ENCODE assay signal across 13 cellular contexts in the genomic region with DNA sequence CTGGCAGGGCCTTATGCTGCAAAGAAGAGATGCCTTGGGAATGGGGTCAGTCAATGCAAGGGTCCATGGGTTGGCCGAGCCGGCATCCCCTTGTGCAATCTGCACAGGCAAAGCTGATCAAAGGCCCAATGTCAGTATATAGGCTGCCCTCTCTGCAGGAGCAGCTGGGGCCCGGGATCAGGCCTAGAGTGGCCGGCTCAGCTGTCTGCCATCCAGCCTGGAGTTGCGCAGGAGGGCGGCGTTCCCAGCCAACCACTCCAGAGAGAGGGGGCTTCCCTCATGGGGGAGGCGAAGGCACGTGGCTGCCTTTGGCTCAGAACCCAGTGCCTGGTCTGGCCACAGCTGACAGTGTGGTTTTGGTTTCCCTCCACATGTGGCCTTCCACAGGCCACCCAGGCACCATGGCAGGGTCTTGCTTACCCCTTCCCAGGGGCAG. TPM values are rescaled to one million over a fixed set of nuclear protein-coding genes. Genes with fewer than 3 reads are reported as not detected.
DNase-seq lines count a peak whose midpoint lies in the region; TF ChIP-seq lines count a peak whose summit lies in the region.
"Had no signal": no experiment of that assay in that cellular context is flagged by ENCODE, and none has a peak within 500 bp of the region (broad histone marks: within the 10 kb centered on the region; RNA-seq: fewer than 3 reads in every experiment).

No MANE protein-coding gene starts in this region.

- peaks cover 23% of the 10 kb centered on the region for H3K4me1 ChIP-seq in MM.1S (ENCODE audit: low read length)
- H3K4me1 ChIP-seq in spleen: peaks cover 54 to 100% (median 89%) of the 10 kb centered on the region in 6 donors
- H3K4me1 ChIP-seq: pancreas had no signal

- H3K4me2 ChIP-seq in MM.1S (ENCODE audit: low read depth, low read length): peak overlapping the region; percentile 97

- H4K20me1 ChIP-seq in MM.1S (ENCODE audit: insufficient read depth, low read length): no peaks in the 10 kb centered on the region

- TF ChIP-seq CTCF in GM06990 (IDR thresholded peaks at IDR 0.05; ENCODE audit: insufficient read depth, low read length, poor library complexity, severe bottlenecking): no peak
- no peak for TF ChIP-seq CTCF in MM.1S (IDR thresholded peaks at IDR 0.05; ENCODE audit: low read length)
- no peak for TF ChIP-seq CTCF in coronary artery (IDR thresholded peaks at IDR 0.05)
- TF ChIP-seq CTCF in spleen (IDR thresholded peaks at IDR 0.05 in 8 of 11, conservative IDR thresholded peaks at IDR 0.05 in 3 of 11): no peak

- intact Hi-C loops in spleen (cut with DNase I; ENCODE audit: low total_unique reads): loop anchor here (10.0 kb wide), 1 partner anchor 61 kb away; no protein-coding TSS in a partner anchor

- H3K9me2 ChIP-seq in MM.1S (replicated peaks; ENCODE audit: insufficient read depth, low read length): no peaks in the 10 kb centered on the region

- DNase-seq in GM06990 (ENCODE audit: extremely low read depth, insufficient read length): no peak
- DNase-seq in MM.1S: no peak
- DNase-seq in coronary artery (ENCODE audit: low spot score): peak; percentile 69
- peak; percentile 84 for DNase-seq in spleen
- no peak for DNase-seq in NCI-H2029 (lab: John Stamatoyannopoulos, UW)
- no peak for DNase-seq in dermis blood vessel endothelial cell
- no peak for DNase-seq in stimulated activated CD4-positive, alpha-beta T cell treated with anti-CD3 and anti-CD28 coated beads, Interleukin-1b, Interleukin-23, amount 100 ng/mL, for 48 hours
- DNase-seq: activated CD4-positive, alpha-beta T cell treated with anti-CD3 and anti-CD28 coated beads, Interleukin-2, amount 50 U/mL, for 48 hours; glutamatergic neuron; KG1; NK-92 treated with Interleukin-12 subunit alpha and Interleukin-12 subunit beta, amount 100 ng/mL, for 24 hours; SW 1271 had no signal

- peak in 1 of 3 donors; percentile 7 for TF ChIP-seq POLR2A in spleen (IDR thresholded peaks at IDR 0.05)

- H3K9me3 ChIP-seq in MM.1S (replicated peaks; ENCODE audit: insufficient read depth, low read length): no peaks in the 10 kb centered on the region
- H3K9me3 ChIP-seq in spleen: no peaks in the 10 kb centered on the region
- H3K9me3 ChIP-seq: pancreas had no signal

- peak overlapping the region; percentile 47; the same call in 1 of the 2 replicates for H3K27ac ChIP-seq in MM.1S (ENCODE audit: low read length)
- peak overlapping the region in 1 of 2 donors; percentile 54 for H3K27ac ChIP-seq in coronary artery
- peak overlapping the region; percentile 30 to 97 (median 94) for H3K27ac ChIP-seq in spleen
- H3K27ac ChIP-seq: pancreas had no signal

- WGBS in spleen, 5 donors: 36 to 60% (median 38%) methylated on average over 7 to 9 of the region's 9 CpGs

- H3K27me3 ChIP-seq in GM06990 (replicated peaks; ENCODE audit: control insufficient read depth, insufficient read depth, low read length): no peaks in the 10 kb centered on the region
- no peaks in the 10 kb centered on the region for H3K27me3 ChIP-seq in MM.1S (replicated peaks; ENCODE audit: insufficient read depth, low read length)
- no peaks in the 10 kb centered on the region for H3K27me3 ChIP-seq in spleen (replicated peaks in 1 of 7)
- H3K27me3 ChIP-seq: pancreas had no signal

- H3K9ac ChIP-seq in MM.1S (ENCODE audit: low read length): no peak overlapping the region; the same call in 1 of the 2 replicates

- H3K4me3 ChIP-seq in GM06990 (replicated peaks; ENCODE audit: low read depth, low read length): peak overlapping the region; percentile 99
- no peak overlapping the region for H3K4me3 ChIP-seq in MM.1S (ENCODE audit: low read length)
- H3K4me3 ChIP-seq in coronary artery: no peak overlapping the region
- peak overlapping the region in 7 of 8 donors; percentile 64 to 98 (median 85) for H3K4me3 ChIP-seq in spleen
- H3K4me3 ChIP-seq: pancreas had no signal

- H2AFZ ChIP-seq in MM.1S (ENCODE audit: low read length): no peak overlapping the region

- H3F3A ChIP-seq in MM.1S (ENCODE audit: insufficient read depth, low read length): peaks cover 10% of the 10 kb centered on the region; the same call in 1 of the 2 replicates

- peaks cover 28% of the 10 kb centered on the region for H3K36me3 ChIP-seq in GM06990 (ENCODE audit: control insufficient read depth, insufficient read depth, low read length)
- peaks cover 3% of the 10 kb centered on the region for H3K36me3 ChIP-seq in MM.1S (replicated peaks; ENCODE audit: insufficient read depth, low read length)
- peaks cover 0 to 73% (median 21%) of the 10 kb centered on the region in 6 donors for H3K36me3 ChIP-seq in spleen
- H3K36me3 ChIP-seq: pancreas had no signal

- H3K79me2 ChIP-seq in MM.1S (ENCODE audit: low read length): peaks cover 75% of the 10 kb centered on the region

RNA-seq across cellular contexts. Expression of gene INPP5D, which starts 3.9 kb away (rescaled TPM):
- 100 to 1,000 TPM; 172 to 246 (median 186) TPM for total RNA-seq in spleen
- polyA plus RNA-seq in spleen: 10 to 100 TPM; 71.1 to 97.8 (median 97.4) TPM
- 45.3 and 45.7 TPM in 2 replicates for total RNA-seq in dermis blood vessel endothelial cell

RNA-seq across cellular contexts. Expression of gene NEU2, which starts 31.5 kb away (rescaled TPM):
- not detected for total RNA-seq in spleen
- not detected for polyA plus RNA-seq in spleen
- not detected in 2 replicates for total RNA-seq in dermis blood vessel endothelial cell
- total RNA-seq: pancreas had no signal
- polyA plus RNA-seq: pancreas had no signal

RNA-seq across cellular contexts. Expression of gene NGEF, which starts 50.9 kb away (rescaled TPM):
- total RNA-seq in spleen (under 1 TPM in 3 of 7 donors, not detected in 4; 0.23 to 0.79 (median 0.43) TPM), dermis blood vessel endothelial cell (0.17 and 0.33 TPM in 2 replicates)
- polyA plus RNA-seq in spleen: under 1 TPM in 2 of 3 donors, not detected in 1; 0.26 to 0.45 TPM

Comparison
In these comparisons a context has a peak if more than half of its experiments do, and no peak if none do; other contexts are left out.
1. DNase-seq: peak in coronary artery (single experiment) and spleen (single experiment); none in GM06990 (single experiment), MM.1S (single experiment), NCI-H2029 (single experiment), dermis blood vessel endothelial cell (single experiment) and stimulated activated CD4-positive, alpha-beta T cell treated with anti-CD3 and anti-CD28 coated beads, Interleukin-1b, Interleukin-23, amount 100 ng/mL, for 48 hours (single experiment).
2. H3K4me3 ChIP-seq: peak in GM06990 (single experiment) and spleen (7 of 8); none in MM.1S (single experiment) and coronary artery (single experiment).